In the genomic region with DNA sequence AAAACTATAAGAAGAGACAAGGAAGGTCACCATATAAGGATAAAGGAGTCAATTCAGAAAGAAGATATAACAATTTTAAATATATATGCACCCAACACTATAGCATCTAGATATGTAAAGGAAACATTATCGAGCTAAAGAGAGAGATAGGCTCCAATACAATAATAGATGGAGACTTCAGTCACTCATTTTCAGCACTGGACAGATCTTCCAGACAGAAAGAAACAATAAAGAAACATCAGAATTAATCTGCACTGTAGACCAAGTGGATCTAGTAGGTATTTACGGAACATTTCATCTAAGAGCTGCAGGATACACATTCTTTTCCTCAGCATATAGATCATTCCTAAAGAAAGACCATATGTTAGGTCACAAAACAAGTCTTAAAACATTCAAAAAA, we compare ENCODE assay signal across 23 cellular contexts.
"Had no signal": no experiment of that assay in that cellular context is flagged by ENCODE, and none has a peak within 500 bp of the region (broad histone marks: within the 10 kb centered on the region; RNA-seq: fewer than 3 reads in every experiment).

No MANE protein-coding gene starts in this region.

- H3K4me1 ChIP-seq: esophagus muscularis mucosa, foreskin keratinocyte, gastrocnemius medialis, heart right ventricle, lower lobe of right lung had no signal

- H3K4me1 Mint-ChIP-seq: naive B cell had no signal

- H3K27ac ChIP-seq: coronary artery, dorsolateral prefrontal cortex, esophagus muscularis mucosa, foreskin keratinocyte, gastrocnemius medialis, heart right ventricle, lower lobe of right lung had no signal

- H3K27ac Mint-ChIP-seq: mesothelial cell of epicardium, naive B cell had no signal

- H3K27me3 ChIP-seq: dorsolateral prefrontal cortex, esophagus muscularis mucosa, foreskin keratinocyte, gastrocnemius medialis, heart right ventricle had no signal

- DNase-seq: dermis blood vessel endothelial cell; dorsolateral prefrontal cortex; effector CD4-positive, alpha-beta T cell; effector memory CD4-positive, alpha-beta T cell; foreskin keratinocyte; gastrocnemius medialis; glutamatergic neuron; head of caudate nucleus; heart right ventricle; hippocampal formation; islet precursor cell; kidney; kidney glomerular epithelial cell; left colon; left ventricle myocardium superior; lower lobe of right lung; mesenchymal stem cell; mucosa of descending colon; naive B cell had no signal

- FAIRE-seq: endothelial cell of umbilical vein had no signal

- H3K36me3 ChIP-seq: esophagus muscularis mucosa, gastrocnemius medialis, heart right ventricle, lower lobe of right lung had no signal

- H3K4me3 Mint-ChIP-seq: mesothelial cell of epicardium, naive B cell had no signal

- H3K4me3 ChIP-seq: coronary artery, dorsolateral prefrontal cortex, esophagus muscularis mucosa, gastrocnemius medialis, heart right ventricle, lower lobe of right lung, mucosa of descending colon had no signal
